ENCODE assay signal across 12 cellular contexts in the genomic region with DNA sequence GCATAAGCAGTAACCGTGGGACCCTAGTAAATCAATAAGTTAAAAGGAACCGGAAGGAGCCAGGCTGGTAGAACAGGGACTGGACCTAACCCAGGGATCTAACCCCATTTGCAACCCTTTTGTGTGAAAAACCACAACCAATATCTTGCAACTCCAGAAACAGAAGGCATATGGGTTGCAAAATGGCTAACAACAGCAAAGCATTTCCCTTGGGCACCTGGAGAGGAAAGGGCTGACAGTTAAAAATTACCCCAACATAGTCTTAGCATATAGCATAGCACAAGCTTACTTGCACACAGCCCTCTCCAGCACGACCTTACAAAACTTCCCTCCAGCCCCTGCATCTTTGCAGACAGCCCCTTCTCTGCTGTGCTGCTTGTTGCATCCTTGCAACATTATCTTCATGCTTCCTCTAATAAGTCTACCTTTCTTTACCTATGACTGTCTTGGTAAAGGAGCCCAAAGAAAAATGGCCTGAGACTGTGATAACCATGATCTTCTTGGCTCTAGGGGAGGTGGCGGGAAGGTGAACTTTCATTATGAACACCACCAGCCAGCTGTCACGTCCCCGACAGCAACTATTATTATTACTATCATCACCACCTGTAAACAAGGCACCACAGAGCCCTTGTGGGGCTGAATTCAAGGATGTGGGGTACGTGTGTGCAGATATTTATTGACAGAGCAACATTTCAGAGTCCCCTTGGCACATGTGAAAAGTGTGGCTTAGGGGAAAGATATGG. TPM values are rescaled to one million over a fixed set of nuclear protein-coding genes. Genes with fewer than 3 reads are reported as not detected.
DNase-seq lines count a peak whose midpoint lies in the region; ATAC-seq, FAIRE-seq and TF ChIP-seq lines count a peak whose summit lies in the region.
"Had no signal": no experiment of that assay in that cellular context is flagged by ENCODE, and none has a peak within 500 bp of the region (broad histone marks: within the 10 kb centered on the region; RNA-seq: fewer than 3 reads in every experiment).

No MANE protein-coding gene starts in this region.

- peaks cover 0 to 23% (median 17%) of the 10 kb centered on the region in 10 experiments; a peak in 17 of 20 replicates for H3K4me1 ChIP-seq in BLaER1 treated with 17β-estradiol and CSF1 and Interleukin-3, amounts not matched to agents 10 nM and 100 nM
- H3K4me1 ChIP-seq in HepG2 (ENCODE audit: insufficient read depth, low read length) (no peaks in the 10 kb centered on the region), lower lobe of right lung (peaks cover 8% of the 10 kb centered on the region)
- H3K4me1 ChIP-seq: parathyroid adenoma had no signal

- H3K9me3 ChIP-seq in BLaER1 treated with 17β-estradiol and CSF1 and Interleukin-3, amounts not matched to agents 10 nM and 100 nM (replicated peaks in 1 of 11) = peaks cover 6 to 23% (median 15%) of the 10 kb centered on the region in 11 experiments; a peak in 18 of 22 replicates
- H3K9me3 ChIP-seq in HepG2 (ENCODE audit: low read length) (no peaks in the 10 kb centered on the region), lower lobe of right lung (no peaks in the 10 kb centered on the region)

- H4K20me1 ChIP-seq in BLaER1 treated with 17β-estradiol and CSF1 and Interleukin-3, amounts not matched to agents 10 nM and 100 nM = no peaks in the 10 kb centered on the region
- no peaks in the 10 kb centered on the region for H4K20me1 ChIP-seq in HepG2 (ENCODE audit: insufficient read depth, low read length)

- peak; percentile 85 for ATAC-seq in GM18907 (IDR thresholded peaks at IDR 0.05; ENCODE audit: unreplicated experiment)
- ATAC-seq in HG02571 (IDR thresholded peaks at IDR 0.05; ENCODE audit: unreplicated experiment) = peak; percentile 67
- ATAC-seq in HG03439 (IDR thresholded peaks at IDR 0.05; ENCODE audit: unreplicated experiment) = peak; percentile 90
- no peak for ATAC-seq in HepG2
- no peak for ATAC-seq in lower lobe of right lung
- ATAC-seq: WTC11 had no signal

- in situ Hi-C loops in HepG2 (cut with HindIII; ENCODE audit: extremely low pct_ligation_motif_present, low pct_unique_long_range_greater_than_20kb) = loop anchor here (25.0 kb wide), 1 partner anchor 1520 kb away; a partner anchor contains a TSS

- H2AFZ ChIP-seq in HepG2 (ENCODE audit: low read length) = no peak overlapping the region
- H2AFZ ChIP-seq: parathyroid adenoma had no signal

- H3K36me3 ChIP-seq in BLaER1 treated with 17β-estradiol and CSF1 and Interleukin-3, amounts not matched to agents 10 nM and 100 nM = no peaks in the 10 kb centered on the region
- no peaks in the 10 kb centered on the region for H3K36me3 ChIP-seq in HepG2 (replicated peaks in 1 of 2; ENCODE audit: control insufficient read depth in 1 of 2, insufficient read depth in 2 of 2, low read length in 2 of 2)
- no peaks in the 10 kb centered on the region for H3K36me3 ChIP-seq in lower lobe of right lung

- no peak for FAIRE-seq in HepG2 (lab: Jason Lieb, UNC)
- FAIRE-seq: RCC 7860 had no signal

- no peak for TF ChIP-seq EP300 in HepG2 (IDR thresholded peaks at IDR 0.05; ENCODE audit: low read depth in 2 of 2, low read length in 2 of 2)
- TF ChIP-seq EP300 in HepG2 (CRISPR knock-in tag; IDR thresholded peaks at IDR 0.05; ENCODE audit: borderline replicate concordance) = no peak

- no peak for DNase-seq in NCI-H2227 treated with DMSO at 0.1 percent for 48 hours (lab: John Stamatoyannopoulos, UW)
- no peak for DNase-seq in HepG2 (ENCODE audit: low spot score)
- DNase-seq in lower lobe of right lung = no peak
- DNase-seq in activated gamma-delta T cell treated with Interleukin-2 at 50 U/mL for 16 hours = no peak
- DNase-seq: activated naive CD8-positive, alpha-beta T cell treated with anti-CD3 and anti-CD28 coated beads for 36 hours had no signal

- H3K79me2 ChIP-seq in HepG2 (ENCODE audit: insufficient read depth, low read length) = no peaks in the 10 kb centered on the region
- H3K79me2 ChIP-seq: parathyroid adenoma had no signal

- intact Hi-C loops in HepG2 (cut with micrococcal nuclease; ENCODE audit: unreplicated experiment) (loop anchor here (10.0 kb wide), 1 partner anchor 1108 kb away; no protein-coding TSS in a partner anchor), lower lobe of right lung (cut with DNase I) (no loop called here)

- peak overlapping the region in 9 of 11 experiments; percentile 36 to 76 (median 66); a peak in 18 of 22 replicates for H3K4me2 ChIP-seq in BLaER1 treated with 17β-estradiol and CSF1 and Interleukin-3, amounts not matched to agents 10 nM and 100 nM
- no peak overlapping the region for H3K4me2 ChIP-seq in HepG2 (ENCODE audit: low read depth, low read length)

- POLR2A ChIA-PET in HepG2 (lab: Yijun Ruan, JAX) = no interaction called here

- BruUV-seq in HepG2 (replicated peaks; lab: Mats Ljungman, UMichigan) = no TSS peak

- TF ChIP-seq CTCF in HepG2 (CRISPR knock-in tag; IDR thresholded peaks at IDR 0.05) = no peak
- TF ChIP-seq CTCF in lower lobe of right lung (IDR thresholded peaks at IDR 0.05) = no peak

- WGBS in HepG2 (ENCODE audit: low lambda C conversion rate) = 30% methylated on average over 7 of the region's 7 CpGs

- no peak for TF ChIP-seq POLR2A in HepG2 (IDR thresholded peaks at IDR 0.05; ENCODE audit: insufficient read depth in 1 of 2, low read depth in 2 of 2, low read length in 2 of 2)

- TF ChIP-seq RAD21 in HepG2 (CRISPR knock-in tag; IDR thresholded peaks at IDR 0.05) = no peak

- no peak overlapping the region for H3K4me3 ChIP-seq in BLaER1 treated with 17β-estradiol and CSF1 and Interleukin-3, amounts not matched to agents 10 nM and 100 nM
- H3K4me3 ChIP-seq in HepG2 (replicated peaks in 1 of 3; ENCODE audit: insufficient read depth in 1 of 3, low read depth in 2 of 3, low read length in 3 of 3) (no peak overlapping the region), lower lobe of right lung (no peak overlapping the region)

- H3K27ac ChIP-seq in BLaER1 treated with 17β-estradiol and CSF1 and Interleukin-3, amounts not matched to agents 10 nM and 100 nM = peak overlapping the region in 2 of 11 experiments; percentile 23 to 42; a peak in 2 of 22 replicates
- no peak overlapping the region for H3K27ac ChIP-seq in HepG2 (ENCODE audit: extremely low read length, insufficient read depth, low read length)
- no peak overlapping the region for H3K27ac ChIP-seq in lower lobe of right lung
- H3K27ac ChIP-seq: parathyroid adenoma had no signal

- no peaks in the 10 kb centered on the region for H3K27me3 ChIP-seq in BLaER1 treated with 17β-estradiol and CSF1 and Interleukin-3, amounts not matched to agents 10 nM and 100 nM
- H3K27me3 ChIP-seq in HepG2 (ENCODE audit: control insufficient read depth in 1 of 2, insufficient read depth in 2 of 2, low read length in 2 of 2) (peaks cover 0 to 3% of the 10 kb centered on the region in 2 experiments; a peak in 2 of 5 replicates), lower lobe of right lung (ENCODE audit: low read depth) (no peaks in the 10 kb centered on the region)

- H3K9ac ChIP-seq in BLaER1 treated with 17β-estradiol and CSF1 and Interleukin-3, amounts not matched to agents 10 nM and 100 nM = no peak overlapping the region
- H3K9ac ChIP-seq in HepG2 (ENCODE audit: insufficient read depth, low read depth, low read length) = no peak overlapping the region
- H3K9ac ChIP-seq: parathyroid adenoma had no signal

- CTCF ChIA-PET in HepG2 (lab: Yijun Ruan, JAX; ENCODE audit: low intra/inter-chr PET ratio, low total read pairs) = no interaction called here

TF ChIP-seq in HepG2, 621 proteins besides CTCF, POLR2A, EP300 and RAD21:
- TF ChIP-seq ZNF484 (CRISPR knock-in tag; IDR thresholded peaks at IDR 0.05; ENCODE audit: borderline replicate concordance, low read depth) (no peak), KDM3A (CRISPR knock-in tag; IDR thresholded peaks at IDR 0.05; ENCODE audit: low read depth) (no peak)

RNA-seq across cellular contexts. Expression of a gene that starts 49.8 kb away (rescaled TPM):
- total RNA-seq in HepG2 (2016; rRNA removed; fragmentation: Illumina TruSeq; extraction: Trizol) (51.9 and 86.7 TPM in 2 replicates), lower lobe of right lung (49.7 TPM)
- total RNA-seq in HepG2 (2016; cell fraction: cytosol; rRNA removed; fragmentation: Illumina TruSeq; extraction: Trizol; ENCODE audit: low read depth) = 6.9 and 8.1 TPM in 2 replicates
- total RNA-seq in HepG2 (2016; cell fraction: insoluble cytoplasmic fraction; rRNA removed; fragmentation: Illumina TruSeq; extraction: Trizol) = 54.9 and 90.6 TPM in 2 replicates
- 21.7 and 24.5 TPM in 2 replicates for total RNA-seq in HepG2 (2016; cell fraction: membrane; rRNA removed; fragmentation: Illumina TruSeq; extraction: Trizol)
- total RNA-seq in HepG2 (2016; cell fraction: nucleus; rRNA removed; fragmentation: Illumina TruSeq; extraction: Trizol) = 52.8 and 60.1 TPM in 2 replicates
- polyA plus RNA-seq in HepG2 (2011; rRNA removed) = 35.6 and 48.5 TPM in 2 replicates
- 30.9 and 35.4 TPM in 2 replicates for polyA plus RNA-seq in HepG2 (2011; cell fraction: cytosol; rRNA removed)
- polyA plus RNA-seq in HepG2 (2011; cell fraction: nucleus; rRNA removed) = 30.6 and 35.0 TPM in 2 replicates
- 33.3 and 37.5 TPM in 2 replicates for polyA plus RNA-seq in HepG2 (2012)
- polyA plus RNA-seq in HepG2 (2016; cell fraction: cytosol; fragmentation: Illumina TruSeq; extraction: Trizol; ENCODE audit: low read depth) = 4.3 and 4.4 TPM in 2 replicates
- polyA plus RNA-seq in HepG2 (2016; cell fraction: insoluble cytoplasmic fraction; fragmentation: Illumina TruSeq; extraction: Trizol; ENCODE audit: low read depth) = 82.0 and 92.5 TPM in 2 replicates
- 10.4 and 12.0 TPM in 2 replicates for polyA plus RNA-seq in HepG2 (2016; cell fraction: membrane; fragmentation: Illumina TruSeq; extraction: Trizol; ENCODE audit: low read depth)
- polyA plus RNA-seq in HepG2 (2016; cell fraction: nucleus; fragmentation: Illumina TruSeq; extraction: Trizol; ENCODE audit: insufficient read depth, low read depth) = 56.8 and 58.4 TPM in 2 replicates
- 104 and 160 TPM in 2 replicates for polyA minus RNA-seq in HepG2 (2011; rRNA and poly(A)+ RNA removed; ENCODE audit: low replicate concordance)
- polyA minus RNA-seq in HepG2 (2011; cell fraction: cytosol; rRNA and poly(A)+ RNA removed) = 50.1 and 53.5 TPM in 2 replicates
- 87.8 and 115 TPM in 2 replicates for polyA minus RNA-seq in HepG2 (2011; cell fraction: nucleus; rRNA and poly(A)+ RNA removed)

Comparison
In these comparisons a context has a peak if more than half of its experiments do, and no peak if none do; other contexts are left out.
1. ATAC-seq: peak in GM18907 (single experiment), HG02571 (single experiment) and HG03439 (single experiment); none in HepG2 (single experiment) and lower lobe of right lung (0 of 2).